ENCODE assay signal across 1 cellular context in genomic region chr7:93985101-93985500, GRCh38.
TF ChIP-seq lines count a peak whose summit lies in the region.

No MANE protein-coding gene starts in this region.

TF ChIP-seq in GM23338, 12 proteins besides CTCF, POLR2A, EP300 and RAD21 (continued from another document):
- no peak for TF ChIP-seq ETS1 (IDR thresholded peaks at IDR 0.05)
- TF ChIP-seq ZNF331 (CRISPR knock-in tag; IDR thresholded peaks at IDR 0.05; ENCODE audit: low read depth): no peak
